Comparison of ENCODE assay signal across 8 cellular contexts in the genomic region with DNA sequence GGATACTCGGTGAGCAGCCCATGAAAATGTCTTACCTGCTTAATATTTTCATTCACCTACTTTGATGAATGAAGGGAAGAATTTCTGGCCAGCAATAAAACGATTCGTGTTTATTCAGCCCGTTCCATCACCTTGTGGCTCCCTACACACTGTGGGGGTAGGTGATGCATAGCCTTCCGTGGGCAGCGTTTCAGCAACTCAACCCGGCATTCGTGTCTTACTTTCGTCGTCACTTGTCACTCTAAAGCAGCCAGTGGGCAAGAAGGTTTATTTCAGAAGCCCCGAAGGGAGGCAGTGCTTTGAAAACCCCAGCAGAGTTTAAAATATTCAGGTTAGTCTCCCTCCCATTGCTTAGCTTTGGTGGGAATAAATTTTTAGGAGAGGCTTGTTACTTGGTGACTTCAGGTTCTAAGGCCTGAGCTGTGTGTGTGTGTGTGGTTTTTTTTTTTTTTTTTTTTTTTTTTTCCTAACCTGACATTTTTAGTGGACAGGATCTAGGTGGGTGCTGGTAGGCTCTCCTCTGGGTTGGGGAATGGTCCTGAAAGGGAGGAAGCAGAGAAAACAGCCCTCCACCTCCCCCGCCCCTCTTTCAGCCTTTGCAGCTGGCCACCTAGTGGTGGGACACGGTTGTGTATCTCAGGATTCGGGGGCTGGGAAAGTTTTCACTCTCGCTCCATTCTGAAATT. TPM values are rescaled to one million over a fixed set of nuclear protein-coding genes. Genes with fewer than 3 reads are reported as not detected.
A peak's percentile ranks its signal among the peaks of the same experiment; 100 is the strongest.
DNase-seq lines count a peak whose midpoint lies in the region; ATAC-seq and TF ChIP-seq lines count a peak whose summit lies in the region.

No MANE protein-coding gene starts in this region.

- H3K4me1 Mint-ChIP-seq in natural killer cell: peaks cover 58% of the 10 kb centered on the region in 2 donors

- H3K27me3 ChIP-seq in OCI-LY3 (ENCODE audit: low read depth, low read length): no peaks in the 10 kb centered on the region
- H3K27me3 ChIP-seq in stomach: no peaks in the 10 kb centered on the region

- H3K79me2 ChIP-seq in OCI-LY3 (ENCODE audit: low read length): no peaks in the 10 kb centered on the region

- ATAC-seq in natural killer cell: peak in 1 of 3 donors; percentile 32
- no peak for ATAC-seq in HG03095 (IDR thresholded peaks at IDR 0.05; ENCODE audit: unreplicated experiment)

- H3K4me2 ChIP-seq in OCI-LY3 (ENCODE audit: low read length): peak overlapping the region; percentile 99

- H3K9ac ChIP-seq in OCI-LY3 (ENCODE audit: low read length): no peak overlapping the region

- H3K4me1 ChIP-seq in OCI-LY3 (ENCODE audit: low read length) (peaks cover 25% of the 10 kb centered on the region), stomach (peaks cover 33 to 70% (median 67%) of the 10 kb centered on the region in 4 donors)

- H3K36me3 ChIP-seq in OCI-LY3 (replicated peaks; ENCODE audit: low read depth, low read length): no peaks in the 10 kb centered on the region
- peaks cover 0 to 6% (median 0%) of the 10 kb centered on the region in 4 donors for H3K36me3 ChIP-seq in stomach

- H4K20me1 ChIP-seq in OCI-LY3 (ENCODE audit: insufficient read depth, low read length): no peaks in the 10 kb centered on the region

- DNase-seq in NCI-H748 (lab: John Stamatoyannopoulos, UW; ENCODE audit: unreplicated experiment) (peak; percentile 52), NCI-H748 treated with DMSO at 0.1 percent for 48 hours (lab: John Stamatoyannopoulos, UW) (no peak), fibroblast of mammary gland (ENCODE audit: low read depth) (peak; percentile 55), natural killer cell (peak; percentile 42), stomach (peak; percentile 69)
- peak; percentile 25 to 43 for DNase-seq in activated T-helper 1 cell treated with anti-CD3 and anti-CD28 coated beads, Interleukin-2, amount 50 U/mL, for 16 hours (ENCODE audit: low read depth in 1 of 2, low spot score in 1 of 2)

- H3K27ac Mint-ChIP-seq in natural killer cell: peak overlapping the region; percentile 92 to 93

- intact Hi-C loops in natural killer cell (cut with micrococcal nuclease) (loop anchor here (1.0 kb wide), 1 partner anchor 60 kb away; no protein-coding TSS in a partner anchor), stomach (cut with DNase I; ENCODE audit: low total_unique reads) (loop anchor here (10.0 kb wide), 2 partner anchors 206 to 236 kb away; no protein-coding TSS in a partner anchor)

- H3K9me3 Mint-ChIP-seq in natural killer cell: no peaks in the 10 kb centered on the region

- no peaks in the 10 kb centered on the region for H3K27me3 Mint-ChIP-seq in natural killer cell (ENCODE audit: low read depth in 2 of 2)

- no peak overlapping the region for H2AFZ ChIP-seq in OCI-LY3 (ENCODE audit: low read depth, low read length)

- H3K27ac ChIP-seq in OCI-LY3 (ENCODE audit: low read length) (no peak overlapping the region), stomach (peak overlapping the region; percentile 86 to 100 (median 98))

- peak overlapping the region; percentile 89 for H3K4me3 ChIP-seq in OCI-LY3 (ENCODE audit: low read length)
- peak overlapping the region; percentile 79 for H3K4me3 ChIP-seq in fibroblast of mammary gland (ENCODE audit: control insufficient read depth, low read depth, low read length)
- H3K4me3 ChIP-seq in stomach: peak overlapping the region; percentile 63 to 88 (median 74)

- H3K4me3 Mint-ChIP-seq in natural killer cell: peak overlapping the region; percentile 89

- no peaks in the 10 kb centered on the region for H3K36me3 Mint-ChIP-seq in natural killer cell

- WGBS in stomach, 5 donors: 1 to 10% (median 7%) methylated on average over 15 of the region's 15 CpGs

- TF ChIP-seq CTCF in OCI-LY3 (IDR thresholded peaks at IDR 0.05; ENCODE audit: low read depth, low read length): peak; percentile 68
- TF ChIP-seq CTCF in fibroblast of mammary gland (conservative IDR thresholded peaks at IDR 0.05; ENCODE audit: control insufficient read depth, insufficient read depth, low read depth, low read length): peak; percentile 89
- peak; percentile 81 for TF ChIP-seq CTCF in natural killer cell (IDR thresholded peaks at IDR 0.05)
- peak in 5 of 7 experiments; percentile 56 to 85 (median 72) for TF ChIP-seq CTCF in stomach (IDR thresholded peaks at IDR 0.05)

- TF ChIP-seq POLR2A in stomach (IDR thresholded peaks at IDR 0.05): no peak

- H3K9me3 ChIP-seq in OCI-LY3 (ENCODE audit: insufficient read depth, low read length) (no peaks in the 10 kb centered on the region), stomach (no peaks in the 10 kb centered on the region)

- TF ChIP-seq EP300 in stomach (IDR thresholded peaks at IDR 0.05): no peak

RNA-seq across cellular contexts. Expression of a gene that starts 1.8 kb away (rescaled TPM):
- total RNA-seq in natural killer cell: 10 to 100 TPM; 37.6 to 54.3 (median 47.9) TPM
- 10 to 100 TPM; 18.1 to 56.2 (median 31.9) TPM for total RNA-seq in stomach
- polyA plus RNA-seq in stomach: 10 to 100 TPM; 10.9 to 95.9 (median 61.0) TPM

RNA-seq across cellular contexts. Expression of a gene that starts 30.6 kb away (rescaled TPM):
- 10 to 100 TPM; 12.5 to 17.4 (median 15.3) TPM for total RNA-seq in natural killer cell
- 100 to 1,000 TPM in 2 of 5 donors, 10 to 100 TPM in 3; 11.9 to 163 (median 91.7) TPM for total RNA-seq in stomach
- polyA plus RNA-seq in stomach: 100 to 1,000 TPM in 2 of 3 donors, 10 to 100 TPM in 1; 88.9 to 146 (median 144) TPM

RNA-seq across cellular contexts. Expression of a gene that starts 43.7 kb away (rescaled TPM):
- 10 to 100 TPM in 1 of 3 donors, 1 to 10 TPM in 2; 5.5 to 13.7 (median 8.1) TPM for total RNA-seq in natural killer cell
- 10 to 100 TPM in 4 of 5 donors, 1 to 10 TPM in 1; 2.7 to 72.7 (median 15.8) TPM for total RNA-seq in stomach
- 10 to 100 TPM; 32.4 to 50.6 (median 36.8) TPM for polyA plus RNA-seq in stomach
